Comparison of ENCODE assay signal across 17 cellular contexts in genomic region chr12:110345963-110346362, GRCh38. TPM values are rescaled to one million over a fixed set of nuclear protein-coding genes. Genes with fewer than 3 reads are reported as not detected.
DNase-seq lines count a peak whose midpoint lies in the region; ATAC-seq, FAIRE-seq and TF ChIP-seq lines count a peak whose summit lies in the region.
"Had no signal": no experiment of that assay in that cellular context is flagged by ENCODE, and none has a peak within 500 bp of the region (broad histone marks: within the 10 kb centered on the region; RNA-seq: fewer than 3 reads in every experiment).

No MANE protein-coding gene starts in this region.

- H3K79me2 ChIP-seq in K562 (ENCODE audit: control insufficient read depth, insufficient read depth, low read length) (no peaks in the 10 kb centered on the region), keratinocyte (ENCODE audit: control insufficient read depth, insufficient read depth, low read length) (peaks cover 15% of the 10 kb centered on the region)

- intact Hi-C loops in Right ventricle myocardium superior (cut with DNase I) = no loop called here
- intact Hi-C loops in K562 (cut with micrococcal nuclease) = no loop called here

- H3K4me3 ChIP-seq in right atrium auricular region = no peak overlapping the region
- no peak overlapping the region for H3K4me3 ChIP-seq in K562
- no peak overlapping the region for H3K4me3 ChIP-seq in keratinocyte (ENCODE audit: control insufficient read depth in 2 of 3, extremely low read depth in 1 of 3, insufficient read depth in 2 of 3, low read depth in 1 of 3, low read length in 3 of 3)
- H3K4me3 ChIP-seq: ascending aorta, GM12878 had no signal

- no peaks in the 10 kb centered on the region for H3K9me1 ChIP-seq in K562 (ENCODE audit: control insufficient read depth, insufficient read depth, low read length)
- H3K9me1 ChIP-seq in keratinocyte (ENCODE audit: control insufficient read depth, extremely low read depth, insufficient read depth, low read length) = no peaks in the 10 kb centered on the region

- ATAC-seq in Right ventricle myocardium superior (ENCODE audit: poor library complexity) = no peak
- no peak for ATAC-seq in K562
- ATAC-seq: GM12878, WTC11 had no signal

- H3K4me2 ChIP-seq in K562 (ENCODE audit: insufficient read depth, low read length) = no peak overlapping the region
- peak overlapping the region; percentile 46 for H3K4me2 ChIP-seq in keratinocyte (ENCODE audit: control insufficient read depth, extremely low read depth, insufficient read depth, low read depth, low read length)

- WGBS in K562 (ENCODE audit: insufficient coverage, low coverage, missing lambda C conversion rate) = 93% methylated on average over 12 of the region's 12 CpGs

- H2AFZ ChIP-seq in K562 (ENCODE audit: low read depth, low read length) (no peak overlapping the region), keratinocyte (ENCODE audit: control insufficient read depth, low read length) (no peak overlapping the region)

- peak overlapping the region in 1 of 2 experiments; percentile 29; a peak in 1 of 4 replicates for H3K9ac ChIP-seq in K562 (ENCODE audit: insufficient read depth in 1 of 2, low read depth in 2 of 2, low read length in 2 of 2)
- H3K9ac ChIP-seq in keratinocyte (ENCODE audit: control insufficient read depth, extremely low read depth, insufficient read depth, low read length) = peak overlapping the region; percentile 61

- TF ChIP-seq EP300 in K562 (IDR thresholded peaks at IDR 0.05; ENCODE audit: low read length) = no peak

- in situ Hi-C loops in K562 (cut with MboI) = no loop called here

- TF ChIP-seq RAD21 in K562 (CRISPR knock-in tag; conservative IDR thresholded peaks at IDR 0.05 in 1 of 2, IDR thresholded peaks at IDR 0.05 in 1 of 2) = no peak

- H3K9me3 ChIP-seq in right atrium auricular region (no peaks in the 10 kb centered on the region), K562 (replicated peaks; ENCODE audit: control insufficient read depth, insufficient read depth, low read depth, low read length) (no peaks in the 10 kb centered on the region), keratinocyte (ENCODE audit: control insufficient read depth, low read depth, low read length) (no peaks in the 10 kb centered on the region)
- H3K9me3 ChIP-seq: ascending aorta had no signal

- dilution Hi-C loops in keratinocyte (cut with MboI; ENCODE audit: extremely low pct_ligation_motif_present, low sequenced_read_pairs) = no loop called here

- POLR2A ChIA-PET in K562 (lab: Yijun Ruan, JAX) = interaction anchor here (0.7 to 0.9 kb wide), 2 partner anchors 8 to 13 kb away, joined by 3 to 4 read pairs; no protein-coding TSS in a partner anchor

- FAIRE-seq in K562 (lab: Jason Lieb, UNC) (no peak), keratinocyte (lab: Jason Lieb, UNC) (no peak)
- FAIRE-seq: G401.6, GM12878 had no signal

- H4K20me1 ChIP-seq in K562 (replicated peaks; ENCODE audit: control insufficient read depth, insufficient read depth, low read length) = peaks cover 11% of the 10 kb centered on the region; the same call in 1 of the 2 replicates
- H4K20me1 ChIP-seq in keratinocyte (ENCODE audit: control insufficient read depth, extremely low read depth, insufficient read depth, low read length) = no peaks in the 10 kb centered on the region

- peaks cover 0 to 8% of the 10 kb centered on the region in 2 donors for H3K4me1 ChIP-seq in right atrium auricular region
- H3K4me1 ChIP-seq in K562 (replicated peaks in 1 of 2; ENCODE audit: control insufficient read depth in 2 of 2, insufficient read depth in 2 of 2, low read length in 2 of 2) = no peaks in the 10 kb centered on the region
- H3K4me1 ChIP-seq in keratinocyte (ENCODE audit: control insufficient read depth, extremely low read depth, insufficient read depth, low read length) = peaks cover 26% of the 10 kb centered on the region
- H3K4me1 ChIP-seq: ascending aorta had no signal

- TF ChIP-seq POLR2A in K562 (conservative IDR thresholded peaks at IDR 0.05) = no peak

- no peak overlapping the region for H3K27ac ChIP-seq in right atrium auricular region
- H3K27ac ChIP-seq in K562 (ENCODE audit: extremely low read depth, low read depth, low read length) = no peak overlapping the region
- peak overlapping the region; percentile 89 for H3K27ac ChIP-seq in keratinocyte (ENCODE audit: control insufficient read depth, insufficient read depth, low read length)

- no peaks in the 10 kb centered on the region for H3K27me3 ChIP-seq in right atrium auricular region
- H3K27me3 ChIP-seq in K562 (ENCODE audit: control insufficient read depth in 2 of 2, insufficient read depth in 2 of 2, low read length in 2 of 2) = no peaks in the 10 kb centered on the region
- no peaks in the 10 kb centered on the region for H3K27me3 ChIP-seq in keratinocyte (ENCODE audit: control insufficient read depth, extremely low read depth, insufficient read depth, low read length)
- H3K27me3 ChIP-seq: ascending aorta had no signal

- TF ChIP-seq CTCF in right atrium auricular region (IDR thresholded peaks at IDR 0.05) (no peak), K562 (IDR thresholded peaks at IDR 0.05 in 2 of 3, conservative IDR thresholded peaks at IDR 0.05 in 1 of 3; ENCODE audit: insufficient read depth in 2 of 3, low read depth in 1 of 3, low read length in 3 of 3) (no peak), keratinocyte (optimal IDR thresholded peaks at IDR 0.05 in 1 of 3, IDR thresholded peaks at IDR 0.05 in 1 of 3, conservative IDR thresholded peaks at IDR 0.05 in 1 of 3; ENCODE audit: extremely low read depth in 1 of 3, insufficient read depth in 2 of 3, low read length in 3 of 3) (no peak), GM20000 (IDR thresholded peaks at IDR 0.05; ENCODE audit: extremely low read depth, missing control alignments) (no peak)

- CTCF ChIA-PET in K562 (lab: Yijun Ruan, JAX; ENCODE audit: low intra/inter-chr PET ratio) = no interaction called here

- DNase-seq in right atrium auricular region (ENCODE audit: low spot score) (peak; percentile 46), Right ventricle myocardium superior (no peak), K562 (ENCODE audit: extremely low read depth in 1 of 4, low spot score in 3 of 4) (no peak), keratinocyte (ENCODE audit: low read depth, low spot score) (no peak), GM20000 (ENCODE audit: low spot score) (no peak), HCEC 1CT (no peak)
- no peak for DNase-seq in stimulated activated CD4-positive, alpha-beta T cell treated with anti-CD3 and anti-CD28 coated beads, Interleukin-2, amount 100 ng/mL, for 48 hours
- no peak for DNase-seq in activated CD4-positive, alpha-beta T cell treated with anti-CD3 and anti-CD28 coated beads, Interleukin-2, amount 50 U/mL, for 4 hours
- DNase-seq: activated naive CD4-positive, alpha-beta T cell; NCI-H187; NCI-H446; NK-92 treated with Interleukin-12 subunit alpha and Interleukin-12 subunit beta, amount 100 ng/mL, for 24 hours; RPMI8226 had no signal

- BruUV-seq in K562 (replicated peaks; lab: Mats Ljungman, UMichigan) = no TSS peak

- peaks cover 100% of the 10 kb centered on the region for H3K36me3 ChIP-seq in right atrium auricular region
- peaks cover 100% of the 10 kb centered on the region for H3K36me3 ChIP-seq in K562 (ENCODE audit: control insufficient read depth, insufficient read depth, low read length)
- H3K36me3 ChIP-seq in keratinocyte (ENCODE audit: control insufficient read depth in 2 of 2, extremely low read depth in 1 of 2, insufficient read depth in 2 of 2, low read length in 2 of 2) = peaks cover 61 to 85% of the 10 kb centered on the region in 2 experiments

TF ChIP-seq in K562, 482 proteins besides CTCF, POLR2A, EP300 and RAD21:
- TF ChIP-seq PRPF4 (IDR thresholded peaks at IDR 0.05; ENCODE audit: insufficient read depth, low read depth, low read length, poor library complexity, severe bottlenecking) = no peak
- TF ChIP-seq SUPT5H (IDR thresholded peaks at IDR 0.05) = peak; percentile 35; the same call in 1 of the 2 replicates
- TF ChIP-seq ZNF134 (CRISPR knock-in tag; conservative IDR thresholded peaks at IDR 0.05) = no peak
- TF ChIP-seq RBM22 (IDR thresholded peaks at IDR 0.05; ENCODE audit: low read depth, low read length, poor library complexity, severe bottlenecking) = no peak

RNA-seq across cellular contexts. Expression of gene ANAPC7, which starts 57.5 kb away (rescaled TPM):
- total RNA-seq in right atrium auricular region (10 to 100 TPM; 30.4 to 30.9 TPM), Right ventricle myocardium superior (32.6 TPM), K562 (2014; rRNA removed) (118 and 119 TPM in 2 replicates), K562 (2014; rRNA removed; fragmentation: Illumina TruSeq; extraction: Trizol) (109 and 121 TPM in 2 replicates), K562 (2015; rRNA removed; fragmentation: Illumina TruSeq; extraction: Trizol) (107 and 114 TPM in 2 replicates), K562 (2021) (99.1 and 107 TPM in 2 replicates)
- 295 and 475 TPM in 2 replicates for total RNA-seq in K562 (2011; cell fraction: chromatin; rRNA removed; ENCODE audit: low replicate concordance)
- total RNA-seq in K562 (2011; cell fraction: nucleolus; rRNA removed) = 136 and 138 TPM in 2 replicates
- total RNA-seq in K562 (2011; cell fraction: nucleoplasm; rRNA removed) = 230 and 322 TPM in 2 replicates
- polyA plus RNA-seq in K562 (2011; rRNA removed) (134 and 158 TPM in 2 replicates), K562 (2014; fragmentation: Illumina TruSeq; extraction: Trizol) (105 and 106 TPM in 2 replicates), K562 (2014; fragmentation: Nextera tagmentation; extraction: Ambion mirVana) (10 to 100 TPM; 46.7 to 63.4 TPM), K562 (2014; rRNA removed) (133 and 138 TPM in 2 replicates), keratinocyte (49.4 to 68.2 TPM (median 52.8 TPM) in 3 replicates)
- polyA plus RNA-seq in K562 (2011; cell fraction: cytosol; rRNA removed) = 72.8 and 77.2 TPM in 2 replicates
- 117 and 126 TPM in 2 replicates for polyA plus RNA-seq in K562 (2011; cell fraction: nucleus; rRNA removed)
- 72.3 and 75.8 TPM in 2 replicates for polyA plus RNA-seq in K562 (2012)
- 165 and 173 TPM in 2 replicates for polyA minus RNA-seq in K562 (2011; rRNA and poly(A)+ RNA removed)
- polyA minus RNA-seq in K562 (2011; cell fraction: cytosol; rRNA and poly(A)+ RNA removed) = 57.4 and 61.7 TPM in 2 replicates
- polyA minus RNA-seq in K562 (2011; cell fraction: nucleus; rRNA and poly(A)+ RNA removed) = 25.3 and 47.7 TPM in 2 replicates
- polyA plus RNA-seq in keratinocyte (2011; ENCODE audit: low read depth) = 39.5 TPM
- 31.8 and 40.1 TPM in 2 replicates for polyA plus RNA-seq in keratinocyte (2011; cell fraction: cytosol; rRNA removed)
- 120 and 131 TPM in 2 replicates for polyA plus RNA-seq in keratinocyte (2011; cell fraction: nucleus; rRNA removed)
- polyA plus RNA-seq in keratinocyte (2012; ENCODE audit: low replicate concordance) = 35.8 and 37.4 TPM in 2 replicates
- polyA minus RNA-seq in keratinocyte = 32.4 to 67.5 TPM (median 46.2 TPM) in 3 replicates
- 27.4 TPM for polyA minus RNA-seq in keratinocyte (2011; cell fraction: cytosol; rRNA and poly(A)+ RNA removed)
- polyA minus RNA-seq in keratinocyte (2011; cell fraction: nucleus; rRNA and poly(A)+ RNA removed) = 24.5 and 52.6 TPM in 2 replicates
